In genomic region chr14:82047777-82048470, GRCh38 we compare ENCODE assay signal across 25 cellular contexts.
DNase-seq lines count a peak whose midpoint lies in the region; ATAC-seq lines count a peak whose summit lies in the region.
"Had no signal": no experiment of that assay in that cellular context is flagged by ENCODE, and none has a peak within 500 bp of the region (broad histone marks: within the 10 kb centered on the region; RNA-seq: fewer than 3 reads in every experiment).

No MANE protein-coding gene starts in this region.

- H3K4me1 Mint-ChIP-seq in activated T-cell treated with anti-CD3 and anti-CD28 coated beads, Interleukin-2, amount 50 U/mL, for 24 hours (ENCODE audit: low read depth), result no peaks in the 10 kb centered on the region
- H3K4me1 Mint-ChIP-seq in activated naive CD8-positive, alpha-beta T cell treated with anti-CD3 and anti-CD28 coated beads for 36 hours, result no peaks in the 10 kb centered on the region
- H3K4me1 Mint-ChIP-seq: naive thymus-derived CD8-positive, alpha-beta T cell had no signal

- H3K27me3 Mint-ChIP-seq in activated T-cell treated with anti-CD3 and anti-CD28 coated beads, Interleukin-2, amount 50 U/mL, for 24 hours, result no peaks in the 10 kb centered on the region
- H3K27me3 Mint-ChIP-seq in activated naive CD8-positive, alpha-beta T cell treated with anti-CD3 and anti-CD28 coated beads for 36 hours, result no peaks in the 10 kb centered on the region
- H3K27me3 Mint-ChIP-seq: CD4-positive, alpha-beta T cell; naive thymus-derived CD8-positive, alpha-beta T cell had no signal

- no peak overlapping the region for H3K27ac ChIP-seq in caudate nucleus (ENCODE audit: low read depth, low read length)
- H3K27ac ChIP-seq: RWPE1, sigmoid colon had no signal

- DNase-seq in SKM-1 (lab: John Stamatoyannopoulos, UW; ENCODE audit: unreplicated experiment) (peak; percentile 3), caudate nucleus (lab: John Stamatoyannopoulos, UW) (no peak)
- DNase-seq in activated T-cell treated with anti-CD3 and anti-CD28 coated beads, Interleukin-2, amount 50 U/mL, for 24 hours, result no peak
- DNase-seq in activated T-cell treated with anti-CD3 and anti-CD28 coated beads, Interleukin-2, amount 50 U/mL, for 48 hours, result no peak
- DNase-seq in activated naive CD8-positive, alpha-beta T cell treated with anti-CD3 and anti-CD28 coated beads for 36 hours, result no peak
- DNase-seq: activated CD4-positive, alpha-beta T cell treated with anti-CD3 and anti-CD28 coated beads, Interleukin-2, amount 50 U/mL, for 1 hour; activated naive CD4-positive, alpha-beta T cell; anterior cingulate cortex; CD4-positive, alpha-beta T cell; central memory CD4-positive, alpha-beta T cell; DMS53; erythroblast; H9; IMR-90; mesenchymal stem cell; naive thymus-derived CD8-positive, alpha-beta T cell; NCI-H2029; NCI-H510A; sigmoid colon; stimulated activated naive CD4-positive, alpha-beta T cell treated with Interleukin-2 at 50 U/mL for 16 hours; SW 1271 had no signal

- H3K9me3 Mint-ChIP-seq in activated T-cell treated with anti-CD3 and anti-CD28 coated beads, Interleukin-2, amount 50 U/mL, for 24 hours, result no peaks in the 10 kb centered on the region
- peaks cover 1% of the 10 kb centered on the region for H3K9me3 Mint-ChIP-seq in activated naive CD8-positive, alpha-beta T cell treated with anti-CD3 and anti-CD28 coated beads for 36 hours
- H3K9me3 Mint-ChIP-seq: H9 had no signal

- H3K36me3 Mint-ChIP-seq in activated T-cell treated with anti-CD3 and anti-CD28 coated beads, Interleukin-2, amount 50 U/mL, for 24 hours (ENCODE audit: low read depth), result no peaks in the 10 kb centered on the region
- H3K36me3 Mint-ChIP-seq in activated naive CD8-positive, alpha-beta T cell treated with anti-CD3 and anti-CD28 coated beads for 36 hours, result no peaks in the 10 kb centered on the region
- H3K36me3 Mint-ChIP-seq: naive thymus-derived CD8-positive, alpha-beta T cell had no signal

- H3K27ac Mint-ChIP-seq in activated T-cell treated with anti-CD3 and anti-CD28 coated beads, Interleukin-2, amount 50 U/mL, for 24 hours, result no peak overlapping the region
- H3K27ac Mint-ChIP-seq in activated naive CD8-positive, alpha-beta T cell treated with anti-CD3 and anti-CD28 coated beads for 36 hours, result no peak overlapping the region
- H3K27ac Mint-ChIP-seq: CD4-positive, alpha-beta T cell; H9; naive thymus-derived CD8-positive, alpha-beta T cell had no signal

- peak; percentile 39 for ATAC-seq in GM18861 (IDR thresholded peaks at IDR 0.05; ENCODE audit: unreplicated experiment)
- peak; percentile 55 for ATAC-seq in GM21619 (IDR thresholded peaks at IDR 0.05; ENCODE audit: unreplicated experiment)
- ATAC-seq in HG03196 (IDR thresholded peaks at IDR 0.05; ENCODE audit: unreplicated experiment), result peak; percentile 57
- ATAC-seq: naive thymus-derived CD8-positive, alpha-beta T cell had no signal

- no peak overlapping the region for H3K4me3 Mint-ChIP-seq in activated T-cell treated with anti-CD3 and anti-CD28 coated beads, Interleukin-2, amount 50 U/mL, for 24 hours
- H3K4me3 Mint-ChIP-seq in activated naive CD8-positive, alpha-beta T cell treated with anti-CD3 and anti-CD28 coated beads for 36 hours, result no peak overlapping the region
- H3K4me3 Mint-ChIP-seq: CD4-positive, alpha-beta T cell; H9; naive thymus-derived CD8-positive, alpha-beta T cell had no signal
